Comparison of ENCODE assay signal across 1 cellular context in genomic region chr16:30949655-30950515, GRCh38.
TF ChIP-seq lines count a peak whose summit lies in the region.

No MANE protein-coding gene starts in this region.

TF ChIP-seq in GM12878, 131 proteins besides CTCF, POLR2A, EP300 and RAD21 (continued from another document):
- no peak for TF ChIP-seq ZBTB11 (CRISPR knock-in tag; IDR thresholded peaks at IDR 0.05)
- TF ChIP-seq KLF5 (IDR thresholded peaks at IDR 0.05; ENCODE audit: partially characterized antibody) = no peak
- TF ChIP-seq CHD4 (IDR thresholded peaks at IDR 0.05) = no peak
- 0 out of 2 replicates have a peak, but pooled peaks have one; percentile 23 for TF ChIP-seq SIN3A (IDR thresholded peaks at IDR 0.05; ENCODE audit: low read depth, low read length)
- no peak for TF ChIP-seq POU2F2 (IDR thresholded peaks at IDR 0.05; ENCODE audit: borderline replicate concordance, low read depth, low read length)
- no peak for TF ChIP-seq BCL3 (IDR thresholded peaks at IDR 0.05; ENCODE audit: borderline replicate concordance, insufficient read depth, low read depth, low read length, poor library complexity, severe bottlenecking)
- TF ChIP-seq TCF7 (IDR thresholded peaks at IDR 0.05; ENCODE audit: borderline replicate concordance) = no peak
- TF ChIP-seq EZH2 (IDR thresholded peaks at IDR 0.05; ENCODE audit: borderline replicate concordance, control insufficient read depth, low read depth, low read length) = no peak
- no peak for TF ChIP-seq HSF1 (IDR thresholded peaks at IDR 0.05; ENCODE audit: low read depth, low read length)
